In genomic region chr2:188292446-188293239, GRCh38 we compare ENCODE assay signal across 8 cellular contexts. TPM values are rescaled to one million over a fixed set of nuclear protein-coding genes. Genes with fewer than 3 reads are reported as not detected.
DNase-seq lines count a peak whose midpoint lies in the region; ATAC-seq and TF ChIP-seq lines count a peak whose summit lies in the region.

No MANE protein-coding gene starts in this region.

- peak overlapping the region; percentile 79 to 97 (median 95) for H3K27ac Mint-ChIP-seq in brain

- peak overlapping the region; percentile 94 for H3K4me3 ChIP-seq in iPS-15b (ENCODE audit: low read depth, low read length)
- H3K4me3 ChIP-seq in skeletal muscle cell (ENCODE audit: low read depth, low read length) = peak overlapping the region; percentile 79

- peak overlapping the region; percentile 97 for H3K9ac ChIP-seq in iPS-15b (ENCODE audit: low read depth, low read length)

- no peaks in the 10 kb centered on the region for H3K9me3 ChIP-seq in iPS-15b (ENCODE audit: control insufficient read depth, insufficient read depth, low read length)

- no peak for TF ChIP-seq CTCF in brain (conservative IDR thresholded peaks at IDR 0.05)

- H3K4me3 Mint-ChIP-seq in brain = peak overlapping the region; percentile 87 to 96 (median 94)

- no peak for ATAC-seq in HG03457 (IDR thresholded peaks at IDR 0.05; ENCODE audit: unreplicated experiment)

- H3K27me3 ChIP-seq in iPS-15b (ENCODE audit: control insufficient read depth, insufficient read depth, low read length) = no peaks in the 10 kb centered on the region

- no peaks in the 10 kb centered on the region for H3K4me1 ChIP-seq in iPS-15b (ENCODE audit: control insufficient read depth, insufficient read depth, low read length)

- peaks cover 18% of the 10 kb centered on the region for H3K27me3 Mint-ChIP-seq in brain

- H3K36me3 Mint-ChIP-seq in brain = no peaks in the 10 kb centered on the region

- H3K9me3 Mint-ChIP-seq in brain = peaks cover 0 to 9% (median 5%) of the 10 kb centered on the region in 5 experiments

- H3K4me1 Mint-ChIP-seq in brain = peaks cover 49% of the 10 kb centered on the region

- DNase-seq in GM03348 (ENCODE audit: low spot score) (peak; percentile 62), NCI-H226 (peak; percentile 86), skeletal muscle cell (ENCODE audit: low read depth) (peak; percentile 55), middle frontal gyrus (ENCODE audit: extremely low spot score, low spot score) (no peak)
- DNase-seq in activated CD4-positive, CD25-positive, alpha-beta regulatory T cell (lab: John Stamatoyannopoulos, UW) = no peak

- H3K36me3 ChIP-seq in iPS-15b (ENCODE audit: control insufficient read depth, insufficient read depth, low read length) = no peaks in the 10 kb centered on the region

RNA-seq across cellular contexts. Expression of gene GULP1, which starts 1.0 kb away (rescaled TPM):
- 0.73 TPM for polyA plus RNA-seq in brain (ENCODE audit: insufficient read depth, low read depth, low replicate concordance)

Comparison
In these comparisons a context has a peak if more than half of its experiments do, and no peak if none do; other contexts are left out.
1. DNase-seq: peak in GM03348 (single experiment), NCI-H226 (single experiment) and skeletal muscle cell (single experiment); none in middle frontal gyrus (single experiment) and activated CD4-positive, CD25-positive, alpha-beta regulatory T cell (0 of 4).